14 cellular contexts compared by ENCODE assay signal in genomic region chr19:35609881-35610353, GRCh38. TPM values are rescaled to one million over a fixed set of nuclear protein-coding genes. Genes with fewer than 3 reads are reported as not detected.
DNase-seq lines count a peak whose midpoint lies in the region; ATAC-seq and TF ChIP-seq lines count a peak whose summit lies in the region.
"Had no signal": no experiment of that assay in that cellular context is flagged by ENCODE, and none has a peak within 500 bp of the region (broad histone marks: within the 10 kb centered on the region; RNA-seq: fewer than 3 reads in every experiment).

No MANE protein-coding gene starts in this region.

- intact Hi-C loops in Right ventricle myocardium inferior (cut with DNase I) = no loop called here
- intact Hi-C loops in left ventricle myocardium inferior (cut with micrococcal nuclease) = no loop called here
- intact Hi-C loops in activated CD4-positive, alpha-beta memory T cell treated with anti-CD3 and anti-CD28 coated beads for 36 hours (cut with micrococcal nuclease) = loop anchor here (5.0 kb wide), 1 partner anchor 63 kb away; the partner anchor contains the start of gene TMEM147
- intact Hi-C loops in spleen (cut with DNase I; ENCODE audit: low total_unique reads) = no loop called here

- TF ChIP-seq CTCF in left ventricle myocardium inferior (IDR thresholded peaks at IDR 0.05; ENCODE audit: borderline replicate concordance) = no peak
- TF ChIP-seq CTCF in spleen (IDR thresholded peaks at IDR 0.05 in 8 of 11, conservative IDR thresholded peaks at IDR 0.05 in 3 of 11) = no peak

- H3K9me3 ChIP-seq in left ventricle myocardium inferior (replicated peaks) (peaks cover 22% of the 10 kb centered on the region), spleen (peaks cover 0 to 23% (median 17%) of the 10 kb centered on the region in 8 donors)

- no peaks in the 10 kb centered on the region for H3K27me3 ChIP-seq in left ventricle myocardium inferior (ENCODE audit: low read depth)
- no peaks in the 10 kb centered on the region for H3K27me3 ChIP-seq in spleen (replicated peaks in 1 of 7)
- H3K27me3 ChIP-seq: heart left ventricle, SJSA1 had no signal

- peaks cover 4% of the 10 kb centered on the region for H3K36me3 Mint-ChIP-seq in IgD-negative memory B cell
- H3K36me3 Mint-ChIP-seq in activated CD4-positive, alpha-beta memory T cell treated with anti-CD3 and anti-CD28 coated beads for 36 hours = peaks cover 8% of the 10 kb centered on the region

- H3K27ac ChIP-seq in left ventricle myocardium inferior (replicated peaks) (no peak overlapping the region), spleen (peak overlapping the region; percentile 20 to 87 (median 70))
- H3K27ac ChIP-seq: heart left ventricle, SJSA1 had no signal

- no peak for TF ChIP-seq POLR2A in spleen (IDR thresholded peaks at IDR 0.05)

- POLR2A ChIA-PET in activated CD4-positive, alpha-beta memory T cell treated with anti-CD3 and anti-CD28 coated beads for 36 hours (lab: Charles Lee) = no interaction called here

- CTCF ChIA-PET in activated CD4-positive, alpha-beta memory T cell treated with anti-CD3 and anti-CD28 coated beads for 36 hours (lab: Charles Lee) = interaction anchor here (0.8 kb wide), 1 partner anchor 99 kb away, joined by 3 read pairs; no protein-coding TSS in a partner anchor

- no peaks in the 10 kb centered on the region for H3K36me3 ChIP-seq in left ventricle myocardium inferior
- H3K36me3 ChIP-seq in spleen = peaks cover 0 to 3% (median under 1%) of the 10 kb centered on the region in 6 donors

- peaks cover 0 to 6% (median 2%) of the 10 kb centered on the region in 3 donors for H3K9me3 Mint-ChIP-seq in IgD-negative memory B cell
- H3K9me3 Mint-ChIP-seq in activated CD4-positive, alpha-beta memory T cell treated with anti-CD3 and anti-CD28 coated beads for 36 hours = peaks cover 18% of the 10 kb centered on the region

- H3K4me3 ChIP-seq in left ventricle myocardium inferior (no peak overlapping the region), spleen (no peak overlapping the region)
- H3K4me3 ChIP-seq: heart left ventricle, SJSA1 had no signal

- H3K27ac Mint-ChIP-seq in IgD-negative memory B cell = peak overlapping the region; percentile 97 to 99 (median 99)
- H3K27ac Mint-ChIP-seq in activated CD4-positive, alpha-beta memory T cell treated with anti-CD3 and anti-CD28 coated beads for 36 hours = peak overlapping the region; percentile 82
- H3K27ac Mint-ChIP-seq: H9 had no signal

- WGBS in spleen, 5 donors = 31 to 48% (median 34%) methylated on average over 5 of the region's 5 CpGs

- peak overlapping the region; percentile 71 to 89 (median 84) for H3K4me3 Mint-ChIP-seq in IgD-negative memory B cell
- no peak overlapping the region for H3K4me3 Mint-ChIP-seq in activated CD4-positive, alpha-beta memory T cell treated with anti-CD3 and anti-CD28 coated beads for 36 hours
- H3K4me3 Mint-ChIP-seq: H9 had no signal

- peak; percentile 51 for DNase-seq in Right ventricle myocardium inferior (ENCODE audit: missing footprints)
- DNase-seq in left ventricle myocardium inferior = no peak
- DNase-seq in activated CD4-positive, alpha-beta memory T cell treated with anti-CD3 and anti-CD28 coated beads for 36 hours = peak; percentile 59
- peak; percentile 82 for DNase-seq in spleen
- no peak for DNase-seq in DMS114 treated with DMSO at 0.1 percent for 48 hours (lab: John Stamatoyannopoulos, UW; ENCODE audit: unreplicated experiment)
- no peak for DNase-seq in T1000 (lab: John Stamatoyannopoulos, UW)
- DNase-seq: activated T-cell treated with anti-CD3 and anti-CD28 coated beads for 4 hours, H9, heart left ventricle, NCI-H146 had no signal

- H3K27me3 Mint-ChIP-seq in IgD-negative memory B cell = no peaks in the 10 kb centered on the region
- H3K27me3 Mint-ChIP-seq in activated CD4-positive, alpha-beta memory T cell treated with anti-CD3 and anti-CD28 coated beads for 36 hours = peaks cover 1% of the 10 kb centered on the region

- H3K4me1 ChIP-seq in left ventricle myocardium inferior = peaks cover 15% of the 10 kb centered on the region
- H3K4me1 ChIP-seq in spleen = peaks cover 7 to 40% (median 27%) of the 10 kb centered on the region in 6 donors

- no peak for ATAC-seq in Right ventricle myocardium inferior
- ATAC-seq in GM19397 (IDR thresholded peaks at IDR 0.05; ENCODE audit: unreplicated experiment) = no peak
- ATAC-seq: heart left ventricle had no signal

- H3K4me1 Mint-ChIP-seq in IgD-negative memory B cell = peaks cover 25 to 29% (median 26%) of the 10 kb centered on the region in 3 donors
- H3K4me1 Mint-ChIP-seq in activated CD4-positive, alpha-beta memory T cell treated with anti-CD3 and anti-CD28 coated beads for 36 hours (ENCODE audit: low read depth) = peaks cover 31% of the 10 kb centered on the region

RNA-seq across cellular contexts. Expression of gene HAUS5, which starts 2.6 kb away (rescaled TPM):
- 5.2 TPM for total RNA-seq in Right ventricle myocardium inferior
- 3.7 TPM for total RNA-seq in left ventricle myocardium inferior
- polyA plus RNA-seq in IgD-negative memory B cell = 11.4 TPM
- total RNA-seq in activated CD4-positive, alpha-beta memory T cell treated with anti-CD3 and anti-CD28 coated beads for 36 hours = 10 to 100 TPM; 36.6 to 43.1 TPM
- 10 to 100 TPM; 10.3 to 24.4 (median 17.7) TPM for total RNA-seq in spleen
- 10 to 100 TPM; 12.4 to 23.8 (median 23.1) TPM for polyA plus RNA-seq in spleen

RNA-seq across cellular contexts. Expression of gene RBM42, which starts 18.9 kb away (rescaled TPM):
- total RNA-seq in Right ventricle myocardium inferior (51.5 TPM), left ventricle myocardium inferior (52.7 TPM), spleen (10 to 100 TPM; 48.2 to 63.4 (median 59.6) TPM)
- polyA plus RNA-seq in IgD-negative memory B cell (76.5 TPM), spleen (10 to 100 TPM; 48.8 to 71.9 (median 58.1) TPM)
- 10 to 100 TPM; 86.4 to 88.0 TPM for total RNA-seq in activated CD4-positive, alpha-beta memory T cell treated with anti-CD3 and anti-CD28 coated beads for 36 hours

RNA-seq across cellular contexts. Expression of gene PMIS2, which starts 23.9 kb away (rescaled TPM):
- total RNA-seq in Right ventricle myocardium inferior (not detected), left ventricle myocardium inferior (not detected), spleen (not detected)
- polyA plus RNA-seq in IgD-negative memory B cell (not detected), spleen (not detected)
- not detected for total RNA-seq in activated CD4-positive, alpha-beta memory T cell treated with anti-CD3 and anti-CD28 coated beads for 36 hours
- total RNA-seq: H9, heart left ventricle, mucosa of gallbladder, SJSA1 had no signal
- polyA plus RNA-seq: heart left ventricle had no signal

RNA-seq across cellular contexts. Expression of gene ETV2, which starts 31.6 kb away (rescaled TPM):
- total RNA-seq in Right ventricle myocardium inferior = 0.68 TPM
- total RNA-seq in left ventricle myocardium inferior = 0.33 TPM
- polyA plus RNA-seq in IgD-negative memory B cell = 0.50 TPM
- under 1 TPM; 0.70 to 0.83 TPM for total RNA-seq in activated CD4-positive, alpha-beta memory T cell treated with anti-CD3 and anti-CD28 coated beads for 36 hours
- total RNA-seq in spleen = under 1 TPM in 2 of 7 donors, not detected in 5; 0.43 to 0.57 TPM
- polyA plus RNA-seq in spleen = 1 to 10 TPM in 2 of 3 donors, under 1 TPM in 1; 0.99 to 1.2 (median 1.1) TPM

RNA-seq across cellular contexts. Expression of gene COX6B1, which starts 38.2 kb away (rescaled TPM):
- total RNA-seq in Right ventricle myocardium inferior (1,537 TPM), left ventricle myocardium inferior (1,365 TPM), spleen (100 to 1,000 TPM; 208 to 672 (median 255) TPM)
- polyA plus RNA-seq in IgD-negative memory B cell (814 TPM), spleen (100 to 1,000 TPM; 640 to 837 (median 717) TPM)
- total RNA-seq in activated CD4-positive, alpha-beta memory T cell treated with anti-CD3 and anti-CD28 coated beads for 36 hours = 100 to 1,000 TPM; 444 to 453 TPM

Comparison
In these comparisons a context has a peak if more than half of its experiments do, and no peak if none do; other contexts are left out.
1. DNase-seq: peak in Right ventricle myocardium inferior (single experiment), activated CD4-positive, alpha-beta memory T cell treated with anti-CD3 and anti-CD28 coated beads for 36 hours (single experiment) and spleen (single experiment); none in left ventricle myocardium inferior (single experiment), DMS114 treated with DMSO at 0.1 percent for 48 hours (single experiment) and T1000 (single experiment).